In the genomic region with DNA sequence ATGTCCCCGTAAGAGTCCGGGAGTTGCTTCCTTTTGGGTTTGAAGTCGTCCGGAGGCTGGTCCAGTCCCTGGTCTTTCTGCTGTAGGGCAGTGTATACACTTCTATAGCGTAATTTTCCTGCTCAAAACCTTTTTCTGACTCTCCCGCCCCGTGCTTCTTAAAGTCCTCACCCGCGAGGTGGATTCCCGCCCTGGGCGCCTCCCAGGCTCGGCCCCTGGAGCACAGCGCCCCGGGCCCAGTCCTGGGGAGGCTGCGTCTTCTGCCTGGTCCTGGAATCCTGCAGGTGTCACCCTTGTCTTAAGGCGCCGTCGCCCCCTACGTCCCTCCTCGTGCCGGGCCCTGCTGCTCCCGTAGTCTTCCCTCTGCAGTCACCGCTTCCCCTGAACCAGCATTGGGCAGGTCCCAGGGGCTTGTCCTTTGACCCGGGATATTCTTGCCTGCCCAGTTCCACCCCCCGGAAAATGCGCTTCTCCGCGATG, we compare ENCODE assay signal across 13 cellular contexts. TPM values are rescaled to one million over a fixed set of nuclear protein-coding genes. Genes with fewer than 3 reads are reported as not detected.
DNase-seq lines count a peak whose midpoint lies in the region; ATAC-seq and TF ChIP-seq lines count a peak whose summit lies in the region.
"Had no signal": no experiment of that assay in that cellular context is flagged by ENCODE, and none has a peak within 500 bp of the region (broad histone marks: within the 10 kb centered on the region; RNA-seq: fewer than 3 reads in every experiment).

No MANE protein-coding gene starts in this region.

- H3K9me3 Mint-ChIP-seq in GM23338: peaks cover 24% of the 10 kb centered on the region

- 33 to 56% methylated on average over 17 to 26 of the region's 28 CpGs for WGBS in mesodermal cell (ENCODE audit: insufficient coverage in 2 of 2), 2 experiments

- no peaks in the 10 kb centered on the region; the same call in 2 of the 3 replicates for H3K36me3 Mint-ChIP-seq in GM23338 (ENCODE audit: low read depth)

- ATAC-seq in GM23338 (peak; percentile 90), HG03460 (IDR thresholded peaks at IDR 0.05; ENCODE audit: unreplicated experiment) (no peak), GM19397 (IDR thresholded peaks at IDR 0.05; ENCODE audit: unreplicated experiment) (no peak)
- ATAC-seq: GM12878 had no signal

- H3K27ac ChIP-seq in GM23338 (ENCODE audit: low read depth): peak overlapping the region; percentile 78; the same call in 1 of the 2 replicates
- no peak overlapping the region for H3K27ac ChIP-seq in mesodermal cell (ENCODE audit: low read depth, low read length, severe bottlenecking)
- H3K27ac ChIP-seq: C4-2B had no signal

- H3K27me3 Mint-ChIP-seq in GM23338 (ENCODE audit: insufficient read depth, low read depth, poor library complexity): peaks cover 49% of the 10 kb centered on the region
- H3K27me3 Mint-ChIP-seq: dendritic cell treated with granulocyte-macrophage colony-stimulating factor and Interleukin-4, amounts not matched to agents 40 ng/mL and 50 ng/mL, for 4 days had no signal

- peak overlapping the region; percentile 99 for H3K4me2 ChIP-seq in GM23338

- TF ChIP-seq CTCF in GM23338 (conservative IDR thresholded peaks at IDR 0.05; ENCODE audit: low read depth in 2 of 2) (peak; percentile 22 to 79; a peak in 3 of 4 replicates), epithelial cell of esophagus (IDR thresholded peaks at IDR 0.05; ENCODE audit: insufficient read depth, low read depth, low read length, missing control alignments) (no peak)

- H3K4me1 ChIP-seq in GM23338 (ENCODE audit: insufficient read depth): peaks cover 12% of the 10 kb centered on the region
- no peaks in the 10 kb centered on the region for H3K4me1 ChIP-seq in mesodermal cell (ENCODE audit: control insufficient read depth, insufficient read depth, low read length, poor library complexity, severe bottlenecking)

- H4K20me1 ChIP-seq in GM23338 (replicated peaks; ENCODE audit: insufficient read depth): peaks cover 9% of the 10 kb centered on the region

- H3K79me2 ChIP-seq in GM23338 (replicated peaks; ENCODE audit: insufficient read depth): peaks cover 13% of the 10 kb centered on the region

- DNase-seq in AG20443 (ENCODE audit: low spot score): peak; percentile 10
- peak; percentile 84 for DNase-seq in GM23338 (ENCODE audit: low spot score)
- peak; percentile 1 for DNase-seq in epithelial cell of esophagus (ENCODE audit: low read depth)
- DNase-seq in cerebellar nuclear complex (lab: John Stamatoyannopoulos, UW): no peak
- no peak for DNase-seq in NCI-H1694 (lab: John Stamatoyannopoulos, UW)
- DNase-seq: stimulated activated CD8-positive, alpha-beta memory T cell treated with anti-CD3 and anti-CD28 coated beads, Interleukin-4, amount 100 ng/mL, for 48 hours; T-helper 9 cell had no signal

- H3K27me3 ChIP-seq in GM23338 (ENCODE audit: insufficient read depth): peaks cover 26% of the 10 kb centered on the region

- H3K27ac Mint-ChIP-seq in GM23338: no peak overlapping the region
- H3K27ac Mint-ChIP-seq: dendritic cell treated with granulocyte-macrophage colony-stimulating factor and Interleukin-4, amounts not matched to agents 40 ng/mL and 50 ng/mL, for 4 days had no signal

- H3K36me3 ChIP-seq in GM23338 (ENCODE audit: insufficient read depth): no peaks in the 10 kb centered on the region
- H3K36me3 ChIP-seq in mesodermal cell (ENCODE audit: control insufficient read depth, insufficient read depth, low read length): no peaks in the 10 kb centered on the region

- H3F3A ChIP-seq in GM23338 (replicated peaks; ENCODE audit: low read depth): peaks cover 10% of the 10 kb centered on the region

- H3K4me3 ChIP-seq in GM23338 (peak overlapping the region; percentile 87), epithelial cell of esophagus (ENCODE audit: low read length) (no peak overlapping the region), mesodermal cell (ENCODE audit: extremely low read depth, insufficient read depth, low read length, poor library complexity, severe bottlenecking) (peak overlapping the region; percentile 8)
- H3K4me3 ChIP-seq: GM12878 had no signal

- peak overlapping the region; percentile 74 for H3K4me3 Mint-ChIP-seq in GM23338
- H3K4me3 Mint-ChIP-seq: dendritic cell treated with granulocyte-macrophage colony-stimulating factor and Interleukin-4, amounts not matched to agents 40 ng/mL and 50 ng/mL, for 4 days had no signal

- H2AFZ ChIP-seq in GM23338: peak overlapping the region; percentile 97

- peaks cover 2% of the 10 kb centered on the region for H3K9me3 ChIP-seq in mesodermal cell (ENCODE audit: control insufficient read depth, low read length)

- peaks cover 3% of the 10 kb centered on the region; the same call in 2 of the 3 replicates for H3K4me1 Mint-ChIP-seq in GM23338

- no peaks in the 10 kb centered on the region for H3K9me2 ChIP-seq in GM23338 (ENCODE audit: insufficient read depth)

TF ChIP-seq in GM23338, 12 proteins besides CTCF, POLR2A, EP300 and RAD21:
- TF ChIP-seq POLR2AphosphoS5 (IDR thresholded peaks at IDR 0.05; ENCODE audit: low read depth) (no peak), EZH2 (IDR thresholded peaks at IDR 0.05; ENCODE audit: low read depth, unreplicated experiment) (no peak), ZNF331 (CRISPR knock-in tag; IDR thresholded peaks at IDR 0.05; ENCODE audit: low read depth) (no peak), EZH2phosphoT487 (IDR thresholded peaks at IDR 0.05; ENCODE audit: unreplicated experiment) (no peak), ZNF462 (CRISPR knock-in tag; IDR thresholded peaks at IDR 0.05) (no peak), ZNF114 (CRISPR knock-in tag; IDR thresholded peaks at IDR 0.05) (no peak)

RNA-seq across cellular contexts. Expression of gene ZNF808, which starts 34.4 kb away (rescaled TPM):
- 27.1 and 32.1 TPM in 2 replicates for total RNA-seq in GM23338 (2014; rRNA removed; shearing (Covaris generic))
- polyA plus RNA-seq in GM23338 (2016; fragmentation: Nextera tagmentation; extraction: Ambion mirVana): 7.0 and 10.5 TPM in 2 replicates
- polyA plus RNA-seq in mesodermal cell (2013, experiment 1 of 2): 4.9 TPM
- 5.1 TPM for polyA plus RNA-seq in mesodermal cell (2013, experiment 2 of 2)

RNA-seq across cellular contexts. Expression of gene ZNF578, which starts 39.7 kb away (rescaled TPM):
- total RNA-seq in GM23338 (2014; rRNA removed; shearing (Covaris generic)): 11.9 and 23.9 TPM in 2 replicates
- polyA plus RNA-seq in GM23338 (2016; fragmentation: Nextera tagmentation; extraction: Ambion mirVana): 2.9 and 4.1 TPM in 2 replicates
- polyA plus RNA-seq in mesodermal cell (2013, experiment 1 of 2): 0.52 TPM
- polyA plus RNA-seq in mesodermal cell (2013, experiment 2 of 2): 0.35 TPM

Comparison
In these comparisons a context has a peak if more than half of its experiments do, and no peak if none do; other contexts are left out.
1. DNase-seq: peak in AG20443 (single experiment), GM23338 (single experiment) and epithelial cell of esophagus (single experiment); none in cerebellar nuclear complex (0 of 2) and NCI-H1694 (single experiment).